ENCODE assay signal across 1 cellular context in the genomic region with DNA sequence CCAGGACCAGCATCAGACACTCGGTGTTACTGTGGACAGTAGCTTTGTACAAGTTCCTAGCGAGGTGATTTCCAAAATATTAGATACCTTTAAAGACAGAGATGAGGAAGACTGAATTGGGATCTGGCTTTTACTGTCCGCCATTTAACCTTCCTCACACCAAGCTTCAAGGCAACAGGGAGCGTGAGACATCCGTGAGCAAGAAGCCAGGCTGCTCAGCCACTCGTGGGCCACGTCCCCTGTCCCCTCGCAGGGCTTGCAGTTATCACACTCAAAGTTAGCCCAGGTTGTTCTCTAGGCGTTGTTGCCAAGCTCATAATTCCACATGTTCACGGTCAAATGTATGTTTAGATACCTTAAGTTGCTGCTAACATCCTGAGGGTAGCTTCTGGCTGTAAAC.
TF ChIP-seq lines count a peak whose summit lies in the region.

No MANE protein-coding gene starts in this region.

TF ChIP-seq in HepG2, 621 proteins besides CTCF, POLR2A, EP300 and RAD21 (continued from another document):
- TF ChIP-seq ZNF207 (IDR thresholded peaks at IDR 0.05; ENCODE audit: borderline replicate concordance) (no peak), NCOR1 (IDR thresholded peaks at IDR 0.05; ENCODE audit: borderline replicate concordance, low read length) (no peak), KAT2B (IDR thresholded peaks at IDR 0.05; ENCODE audit: borderline replicate concordance, low read depth, low read length) (no peak), ZNF780A (CRISPR knock-in tag; IDR thresholded peaks at IDR 0.05) (no peak), ZIK1 (CRISPR knock-in tag; IDR thresholded peaks at IDR 0.05; ENCODE audit: borderline replicate concordance, low read depth) (no peak), ZNF570 (CRISPR knock-in tag; IDR thresholded peaks at IDR 0.05; ENCODE audit: borderline replicate concordance) (no peak), NFE2L2 (IDR thresholded peaks at IDR 0.05; ENCODE audit: low read length) (no peak), REXO4 (CRISPR knock-in tag; IDR thresholded peaks at IDR 0.05; ENCODE audit: borderline replicate concordance) (no peak), CAMTA2 (CRISPR knock-in tag; IDR thresholded peaks at IDR 0.05; ENCODE audit: borderline replicate concordance) (no peak), ZNF556 (CRISPR knock-in tag; IDR thresholded peaks at IDR 0.05; ENCODE audit: borderline replicate concordance) (no peak)
- TF ChIP-seq, protein P1, sequence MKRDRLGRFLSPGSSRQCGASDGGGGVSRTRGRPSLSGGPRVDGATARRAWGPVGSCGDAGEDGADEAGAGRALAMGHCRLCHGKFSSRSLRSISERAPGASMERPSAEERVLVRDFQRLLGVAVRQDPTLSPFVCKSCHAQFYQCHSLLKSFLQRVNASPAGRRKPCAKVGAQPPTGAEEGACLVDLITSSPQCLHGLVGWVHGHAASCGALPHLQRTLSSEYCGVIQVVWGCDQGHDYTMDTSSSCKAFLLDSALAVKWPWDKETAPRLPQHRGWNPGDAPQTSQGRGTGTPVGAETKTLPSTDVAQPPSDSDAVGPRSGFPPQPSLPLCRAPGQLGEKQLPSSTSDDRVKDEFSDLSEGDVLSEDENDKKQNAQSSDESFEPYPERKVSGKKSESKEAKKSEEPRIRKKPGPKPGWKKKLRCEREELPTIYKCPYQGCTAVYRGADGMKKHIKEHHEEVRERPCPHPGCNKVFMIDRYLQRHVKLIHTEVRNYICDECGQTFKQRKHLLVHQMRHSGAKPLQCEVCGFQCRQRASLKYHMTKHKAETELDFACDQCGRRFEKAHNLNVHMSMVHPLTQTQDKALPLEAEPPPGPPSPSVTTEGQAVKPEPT (CRISPR knock-in tag; IDR thresholded peaks at IDR 0.05; ENCODE audit: low read depth), result no peak
- TF ChIP-seq, protein P2, sequence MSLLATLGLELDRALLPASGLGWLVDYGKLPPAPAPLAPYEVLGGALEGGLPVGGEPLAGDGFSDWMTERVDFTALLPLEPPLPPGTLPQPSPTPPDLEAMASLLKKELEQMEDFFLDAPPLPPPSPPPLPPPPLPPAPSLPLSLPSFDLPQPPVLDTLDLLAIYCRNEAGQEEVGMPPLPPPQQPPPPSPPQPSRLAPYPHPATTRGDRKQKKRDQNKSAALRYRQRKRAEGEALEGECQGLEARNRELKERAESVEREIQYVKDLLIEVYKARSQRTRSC (CRISPR knock-in tag; IDR thresholded peaks at IDR 0.05; ENCODE audit: low read depth), result no peak
TF ChIP-seq in HepG2: peak in this region for 0.
